Comparison of ENCODE assay signal across 1 cellular context in genomic region chr20:51446656-51447055, GRCh38.
TF ChIP-seq lines count a peak whose summit lies in the region.

No MANE protein-coding gene starts in this region.

TF ChIP-seq in HepG2, 621 proteins besides CTCF, POLR2A, EP300 and RAD21 (continued from another document and continues in another):
- TF ChIP-seq USF2 (IDR thresholded peaks at IDR 0.05; ENCODE audit: low read depth, low read length) (no peak), USF2 (CRISPR knock-in tag; IDR thresholded peaks at IDR 0.05; ENCODE audit: borderline replicate concordance) (no peak), KMT2A (CRISPR knock-in tag; IDR thresholded peaks at IDR 0.05) (0 out of 2 replicates have a peak, but pooled peaks have one; percentile 18), ZBTB7B (CRISPR knock-in tag; IDR thresholded peaks at IDR 0.05) (peak; percentile 50; the same call in 1 of the 2 replicates), TEAD3 (CRISPR knock-in tag; optimal IDR thresholded peaks at IDR 0.05; ENCODE audit: borderline replicate concordance) (peak; percentile 47), SYNCRIP (IDR thresholded peaks at IDR 0.05; ENCODE audit: insufficient read depth, low read depth, low read length) (no peak), FOXO1 (CRISPR knock-in tag; IDR thresholded peaks at IDR 0.05) (peak; percentile 43; the same call in 1 of the 2 replicates), ZEB1 (IDR thresholded peaks at IDR 0.05; ENCODE audit: insufficient replicate concordance, low read depth) (no peak), RARA (CRISPR knock-in tag; IDR thresholded peaks at IDR 0.05) (0 out of 2 replicates have a peak, but pooled peaks have one; percentile 35), ZGPAT (CRISPR knock-in tag; IDR thresholded peaks at IDR 0.05) (peak; percentile 29; the same call in 1 of the 2 replicates), ZBTB46 (CRISPR knock-in tag; IDR thresholded peaks at IDR 0.05; ENCODE audit: borderline replicate concordance) (no peak), XRCC5 (optimal IDR thresholded peaks at IDR 0.05; ENCODE audit: low read length) (peak; percentile 33), ARID5B (CRISPR knock-in tag; IDR thresholded peaks at IDR 0.05) (peak; percentile 59; the same call in 1 of the 2 replicates), FOSL2 (CRISPR knock-in tag; IDR thresholded peaks at IDR 0.05) (peak; percentile 97), PLSCR1 (CRISPR knock-in tag; IDR thresholded peaks at IDR 0.05; ENCODE audit: borderline replicate concordance) (no peak), ZNF142 (CRISPR knock-in tag; IDR thresholded peaks at IDR 0.05) (no peak), GRHL1 (CRISPR knock-in tag; conservative IDR thresholded peaks at IDR 0.05) (no peak), JUN (CRISPR knock-in tag; IDR thresholded peaks at IDR 0.05) (peak; percentile 89), RFX1 (IDR thresholded peaks at IDR 0.05) (no peak), PPARG (CRISPR knock-in tag; conservative IDR thresholded peaks at IDR 0.05) (peak; percentile 60), RXRA (CRISPR knock-in tag; IDR thresholded peaks at IDR 0.05) (peak; percentile 75; the same call in 1 of the 2 replicates), ZNF263 (CRISPR knock-in tag; IDR thresholded peaks at IDR 0.05) (0 out of 2 replicates have a peak, but pooled peaks have one; percentile 17), ZNF549 (CRISPR knock-in tag; IDR thresholded peaks at IDR 0.05) (no peak), FOSL1 (CRISPR knock-in tag; IDR thresholded peaks at IDR 0.05; ENCODE audit: borderline replicate concordance) (peak; percentile 90), KAT8 (CRISPR knock-in tag; IDR thresholded peaks at IDR 0.05) (0 out of 2 replicates have a peak, but pooled peaks have one; percentile 33), CBX2 (IDR thresholded peaks at IDR 0.05; ENCODE audit: low read depth, low read length) (no peak), CBX2 (CRISPR knock-in tag; IDR thresholded peaks at IDR 0.05; ENCODE audit: low read depth) (no peak), ZNF276 (CRISPR knock-in tag; IDR thresholded peaks at IDR 0.05; ENCODE audit: low read depth) (no peak), JUNB (CRISPR knock-in tag; IDR thresholded peaks at IDR 0.05; ENCODE audit: borderline replicate concordance) (peak; percentile 73; the same call in 1 of the 2 replicates), HNF4A (CRISPR knock-in tag; IDR thresholded peaks at IDR 0.05) (peak; percentile 57; the same call in 1 of the 2 replicates), GLI4 (CRISPR knock-in tag; IDR thresholded peaks at IDR 0.05; ENCODE audit: borderline replicate concordance) (no peak), SKI (IDR thresholded peaks at IDR 0.05; ENCODE audit: partially characterized antibody) (peak; percentile 88), ZNF468 (CRISPR knock-in tag; IDR thresholded peaks at IDR 0.05) (no peak), NFYB (CRISPR knock-in tag; IDR thresholded peaks at IDR 0.05) (no peak), DNMT1 (CRISPR knock-in tag; IDR thresholded peaks at IDR 0.05) (no peak), HIVEP1 (CRISPR knock-in tag; IDR thresholded peaks at IDR 0.05) (peak; percentile 88), HDAC1 (CRISPR knock-in tag; IDR thresholded peaks at IDR 0.05) (peak; percentile 39; the same call in 1 of the 2 replicates), ZNF383 (CRISPR knock-in tag; IDR thresholded peaks at IDR 0.05; ENCODE audit: borderline replicate concordance) (no peak), ZNF891 (CRISPR knock-in tag; IDR thresholded peaks at IDR 0.05) (no peak), MAX (IDR thresholded peaks at IDR 0.05) (0 out of 2 replicates have a peak, but pooled peaks have one; percentile 4), SAP130 (CRISPR knock-in tag; IDR thresholded peaks at IDR 0.05; ENCODE audit: low read depth) (peak; percentile 61), HNRNPL (IDR thresholded peaks at IDR 0.05; ENCODE audit: low read depth, low read length) (no peak), MBD4 (IDR thresholded peaks at IDR 0.05; ENCODE audit: borderline replicate concordance, low read length) (no peak), KLF11 (CRISPR knock-in tag; IDR thresholded peaks at IDR 0.05) (no peak)
